In the genomic region with DNA sequence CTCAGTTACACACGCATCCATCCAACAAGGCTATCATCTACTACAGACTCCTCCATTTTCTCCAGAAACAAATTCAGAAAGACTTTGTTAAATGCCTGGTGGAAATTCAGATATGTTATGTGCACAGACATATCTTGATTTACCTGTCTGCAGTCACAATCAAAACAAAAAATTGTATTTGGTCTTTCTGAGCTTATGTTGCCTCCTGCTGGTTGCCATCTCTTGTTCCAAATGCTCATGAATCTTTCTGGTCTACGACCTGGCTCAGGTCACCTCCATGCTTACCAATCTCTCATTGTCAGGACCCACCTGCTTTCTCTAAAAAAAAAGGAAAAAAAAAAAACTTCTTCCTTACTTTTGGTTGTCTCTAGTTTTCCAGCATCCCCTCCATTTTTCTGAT, we compare ENCODE assay signal across 8 cellular contexts.
DNase-seq lines count a peak whose midpoint lies in the region; ATAC-seq, FAIRE-seq and TF ChIP-seq lines count a peak whose summit lies in the region.

No MANE protein-coding gene starts in this region.

- H2AFZ ChIP-seq in HCT116 (ENCODE audit: low read depth, low read length, poor library complexity, severe bottlenecking): no peak overlapping the region

- DNase-seq in ACHN: peak; percentile 45
- peak; percentile 28 for DNase-seq in HCT116 (ENCODE audit: low read depth, low spot score)
- DNase-seq in activated CD8-positive, alpha-beta T cell treated with anti-CD3 and anti-CD28 coated beads for 36 hours: peak; percentile 44
- no peak for DNase-seq in activated T-cell treated with anti-CD3 and anti-CD28 coated beads, Interleukin-2, amount 50 U/mL, for 4 hours

- in situ Hi-C loops in ACHN (cut with HindIII; ENCODE audit: low pct_ligation_motif_present, low pct_unique_long_range_greater_than_20kb, low sequenced_read_pairs): no loop called here

- no peak overlapping the region for H3K27ac ChIP-seq in HCT116 (ENCODE audit: low read depth, low read length)

- POLR2A ChIA-PET in HCT116 (lab: Charles Lee): interaction anchor here (0.9 kb wide), 1 partner anchor 13 kb away, joined by 3 read pairs; no protein-coding TSS in a partner anchor
- POLR2A ChIA-PET in activated CD8-positive, alpha-beta T cell treated with anti-CD3 and anti-CD28 coated beads for 36 hours (lab: Charles Lee): no interaction called here

- peaks cover 20% of the 10 kb centered on the region for H3K4me1 Mint-ChIP-seq in activated CD8-positive, alpha-beta T cell treated with anti-CD3 and anti-CD28 coated beads for 36 hours (ENCODE audit: low read depth)
- H3K4me1 Mint-ChIP-seq in activated T-cell treated with anti-CD3 and anti-CD28 coated beads, Interleukin-2, amount 50 U/mL, for 4 hours (ENCODE audit: low read depth): peaks cover 16% of the 10 kb centered on the region

- H3K36me3 ChIP-seq in HCT116 (ENCODE audit: control insufficient read depth in 1 of 2, insufficient read depth in 2 of 2, low read length in 2 of 2): no peaks in the 10 kb centered on the region

- H3K27me3 Mint-ChIP-seq in activated CD8-positive, alpha-beta T cell treated with anti-CD3 and anti-CD28 coated beads for 36 hours: peaks cover 2% of the 10 kb centered on the region
- peaks cover 2% of the 10 kb centered on the region for H3K27me3 Mint-ChIP-seq in activated T-cell treated with anti-CD3 and anti-CD28 coated beads, Interleukin-2, amount 50 U/mL, for 4 hours (ENCODE audit: low read depth)

- no peak overlapping the region for H3K9ac ChIP-seq in HCT116 (ENCODE audit: low read length)

- intact Hi-C loops in HCT116 (cut with micrococcal nuclease): loop anchor here (1.0 to 5.0 kb wide), 4 partner anchors 212 to 476 kb away; no protein-coding TSS in a partner anchor
- intact Hi-C loops in activated CD8-positive, alpha-beta T cell treated with anti-CD3 and anti-CD28 coated beads for 36 hours (cut with micrococcal nuclease): loop anchor here (5.0 kb wide), 1 partner anchor 212 kb away; no protein-coding TSS in a partner anchor

- no peak overlapping the region for H3K4me3 ChIP-seq in HCT116 (replicated peaks in 1 of 2; ENCODE audit: low read depth in 1 of 2, low read length in 2 of 2)

- no peak overlapping the region for H3K4me2 ChIP-seq in HCT116 (ENCODE audit: low read length)

- H3K36me3 Mint-ChIP-seq in activated CD8-positive, alpha-beta T cell treated with anti-CD3 and anti-CD28 coated beads for 36 hours (ENCODE audit: low read depth): no peaks in the 10 kb centered on the region
- no peaks in the 10 kb centered on the region for H3K36me3 Mint-ChIP-seq in activated T-cell treated with anti-CD3 and anti-CD28 coated beads, Interleukin-2, amount 50 U/mL, for 4 hours (ENCODE audit: insufficient read depth)

- H3K27ac Mint-ChIP-seq in activated CD8-positive, alpha-beta T cell treated with anti-CD3 and anti-CD28 coated beads for 36 hours: no peak overlapping the region

- TF ChIP-seq RAD21 in HCT116 (IDR thresholded peaks at IDR 0.05; ENCODE audit: low read depth): peak; percentile 88

- no peak overlapping the region for H3K4me3 Mint-ChIP-seq in activated CD8-positive, alpha-beta T cell treated with anti-CD3 and anti-CD28 coated beads for 36 hours
- H3K4me3 Mint-ChIP-seq in activated T-cell treated with anti-CD3 and anti-CD28 coated beads, Interleukin-2, amount 50 U/mL, for 4 hours: no peak overlapping the region

- CTCF ChIA-PET in HCT116 (lab: Charles Lee): interaction anchor here (0.7 to 1.2 kb wide), 2 partner anchors 214 to 410 kb away, joined by 3 to 5 read pairs; no protein-coding TSS in a partner anchor
- CTCF ChIA-PET in activated CD8-positive, alpha-beta T cell treated with anti-CD3 and anti-CD28 coated beads for 36 hours (lab: Charles Lee): interaction anchor here (0.7 to 7.1 kb wide), 7 partner anchors 15 to 476 kb away, joined by 3 to 40 read pairs (median 5); no protein-coding TSS in a partner anchor

- TF ChIP-seq CTCF in HCT116 (IDR thresholded peaks at IDR 0.05 in 2 of 3, conservative IDR thresholded peaks at IDR 0.05 in 1 of 3; ENCODE audit: borderline replicate concordance in 1 of 3, insufficient read depth in 1 of 3, low read depth in 2 of 3, low read length in 2 of 3): peak; percentile 47 to 68 (median 61)
- TF ChIP-seq CTCF in activated CD8-positive, alpha-beta T cell treated with anti-CD3 and anti-CD28 coated beads for 36 hours (IDR thresholded peaks at IDR 0.05): peak; percentile 35

- no peaks in the 10 kb centered on the region for H3K4me1 ChIP-seq in HCT116 (ENCODE audit: control insufficient read depth in 1 of 2, insufficient read depth in 2 of 2, low read length in 2 of 2)

- H3K27me3 ChIP-seq in HCT116 (ENCODE audit: insufficient read depth, low read length): no peaks in the 10 kb centered on the region

- ATAC-seq in HCT116 (peak; percentile 65), HG02763 (IDR thresholded peaks at IDR 0.05; ENCODE audit: unreplicated experiment) (no peak), HG03108 (IDR thresholded peaks at IDR 0.05; ENCODE audit: unreplicated experiment) (no peak), HG03045 (IDR thresholded peaks at IDR 0.05; ENCODE audit: unreplicated experiment) (no peak)
- ATAC-seq in activated CD8-positive, alpha-beta T cell treated with anti-CD3 and anti-CD28 coated beads for 36 hours: no peak
- no peak for ATAC-seq in activated T-cell treated with anti-CD3 and anti-CD28 coated beads, Interleukin-2, amount 50 U/mL, for 4 hours

- no peaks in the 10 kb centered on the region for H3K9me3 Mint-ChIP-seq in activated CD8-positive, alpha-beta T cell treated with anti-CD3 and anti-CD28 coated beads for 36 hours
- no peaks in the 10 kb centered on the region for H3K9me3 Mint-ChIP-seq in activated T-cell treated with anti-CD3 and anti-CD28 coated beads, Interleukin-2, amount 50 U/mL, for 4 hours

- H4K20me1 ChIP-seq in HCT116 (ENCODE audit: insufficient read depth): no peaks in the 10 kb centered on the region

- H3K79me2 ChIP-seq in HCT116 (ENCODE audit: insufficient read depth, low read length): no peaks in the 10 kb centered on the region

- no TSS peak for BruUV-seq in HCT116 (replicated peaks; lab: Mats Ljungman, UMichigan)

- no peaks in the 10 kb centered on the region for H3K9me2 ChIP-seq in HCT116 (ENCODE audit: insufficient read depth)

- RAD21 ChIA-PET in HCT116 (lab: Charles Lee; ENCODE audit: low non-redundant PET in 1 of 2, low total read pairs in 2 of 2, uncharacterized antibody in 2 of 2, unreplicated experiment in 2 of 2): interaction anchor here in 1 of 2 experiments (0.7 kb wide), 2 partner anchors 412 to 476 kb away, joined by 3 to 4 read pairs; no protein-coding TSS in a partner anchor

- TF ChIP-seq POLR2A in HCT116 (IDR thresholded peaks at IDR 0.05; ENCODE audit: borderline replicate concordance, extremely low read depth, insufficient read depth, insufficient read length): no peak

- no peaks in the 10 kb centered on the region for H3K9me3 ChIP-seq in HCT116 (ENCODE audit: control insufficient read depth in 1 of 2, insufficient read depth in 1 of 2, low read depth in 1 of 2, low read length in 2 of 2)

- FAIRE-seq in islet of Langerhans (lab: Jason Lieb, UNC): peak; percentile 5

TF ChIP-seq in HCT116, 20 proteins besides CTCF, POLR2A, EP300 and RAD21:
- TF ChIP-seq JUND (IDR thresholded peaks at IDR 0.05): no peak
- TF ChIP-seq, protein P1, sequence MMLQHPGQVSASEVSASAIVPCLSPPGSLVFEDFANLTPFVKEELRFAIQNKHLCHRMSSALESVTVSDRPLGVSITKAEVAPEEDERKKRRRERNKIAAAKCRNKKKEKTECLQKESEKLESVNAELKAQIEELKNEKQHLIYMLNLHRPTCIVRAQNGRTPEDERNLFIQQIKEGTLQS (IDR thresholded peaks at IDR 0.05): no peak
